In the genomic region with DNA sequence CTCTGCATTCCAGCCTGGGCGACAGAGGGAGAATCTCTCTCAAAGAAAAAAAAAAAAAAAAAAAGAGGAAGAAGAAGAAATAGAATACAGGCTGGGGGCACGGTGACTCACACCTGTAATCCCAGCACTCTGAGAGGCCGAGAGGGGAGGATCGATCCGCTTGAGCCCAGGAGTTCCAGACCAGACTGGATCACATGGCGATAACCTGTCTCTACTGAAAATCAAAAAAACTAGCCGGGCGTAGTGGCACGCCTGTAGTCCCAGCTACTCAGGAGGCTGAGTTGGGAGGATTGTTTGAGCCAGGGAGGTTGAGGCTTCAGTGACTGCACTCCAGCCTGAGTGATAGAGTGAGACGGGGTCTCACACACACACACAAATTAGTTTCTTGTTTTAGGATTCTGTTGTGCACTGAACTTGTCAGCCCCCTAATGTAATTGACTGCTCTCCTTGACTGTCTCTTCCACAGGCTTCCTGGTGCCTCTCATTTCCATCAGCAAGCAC, we compare ENCODE assay signal across 6 cellular contexts. TPM values are rescaled to one million over a fixed set of nuclear protein-coding genes. Genes with fewer than 3 reads are reported as not detected.
DNase-seq lines count a peak whose midpoint lies in the region; ATAC-seq and TF ChIP-seq lines count a peak whose summit lies in the region.

No MANE protein-coding gene starts in this region.

- TF ChIP-seq CTCF in HEK293 (tag by site-specific recombination; IDR thresholded peaks at IDR 0.05), result no peak

- no peak for ATAC-seq in T-helper 17 cell
- no peak for ATAC-seq in HG03097 (IDR thresholded peaks at IDR 0.05; ENCODE audit: low FRiP score, unreplicated experiment)

- H3K4me3 Mint-ChIP-seq in T-helper 17 cell, result peak overlapping the region; percentile 94

- H3K9me3 ChIP-seq in HEK293 (ENCODE audit: control insufficient read depth, insufficient read depth, low read depth, low read length) (no peaks in the 10 kb centered on the region), T-helper 17 cell (ENCODE audit: control insufficient read depth, low read length, poor library complexity, severe bottlenecking) (no peaks in the 10 kb centered on the region)

- peak overlapping the region; percentile 75 for H3K27ac ChIP-seq in HEK293 (ENCODE audit: extremely low read depth, low read depth, low read length)

- DNase-seq in T-helper 17 cell (no peak), islet precursor cell (peak; percentile 79), NCI-H2196 treated with DMSO at 0.1 percent for 48 hours (lab: John Stamatoyannopoulos, UW; ENCODE audit: unreplicated experiment) (no peak), H4 (ENCODE audit: low spot score) (no peak)

- H3K36me3 ChIP-seq in HEK293 (ENCODE audit: control insufficient read depth in 2 of 2, insufficient read depth in 1 of 2, low read length in 2 of 2), result peaks cover 13 to 30% of the 10 kb centered on the region in 2 experiments; a peak in 2 of 3 replicates

- no peaks in the 10 kb centered on the region for H3K4me1 ChIP-seq in HEK293 (ENCODE audit: control insufficient read depth, insufficient read depth, low read length)

- POLR2A ChIA-PET in HEK293 (lab: Yijun Ruan, JAX), result interaction anchor here (0.6 to 3.4 kb wide), 21 partner anchors 9 to 1077 kb away, joined by 3 to 62 read pairs (median 9); a partner anchor contains a TSS

- H3K36me3 Mint-ChIP-seq in T-helper 17 cell (ENCODE audit: low read depth), result peaks cover 2% of the 10 kb centered on the region

- CTCF ChIA-PET in HEK293 (lab: Yijun Ruan, JAX), result interaction anchor here (0.6 to 7.2 kb wide), 30 partner anchors 9 to 400 kb away, joined by 3 to 133 read pairs (median 6); a partner anchor contains a TSS

- H3K4me1 Mint-ChIP-seq in T-helper 17 cell, result peaks cover 42% of the 10 kb centered on the region

- no peaks in the 10 kb centered on the region for H3K27me3 Mint-ChIP-seq in T-helper 17 cell

- peak overlapping the region; percentile 78 for H3K4me3 ChIP-seq in HEK293 (ENCODE audit: low read depth, low read length)

- peak overlapping the region; percentile 99 for H3K27ac Mint-ChIP-seq in T-helper 17 cell

TF ChIP-seq in HEK293, 187 proteins besides CTCF, POLR2A, EP300 and RAD21:
- TF ChIP-seq, protein P1, sequence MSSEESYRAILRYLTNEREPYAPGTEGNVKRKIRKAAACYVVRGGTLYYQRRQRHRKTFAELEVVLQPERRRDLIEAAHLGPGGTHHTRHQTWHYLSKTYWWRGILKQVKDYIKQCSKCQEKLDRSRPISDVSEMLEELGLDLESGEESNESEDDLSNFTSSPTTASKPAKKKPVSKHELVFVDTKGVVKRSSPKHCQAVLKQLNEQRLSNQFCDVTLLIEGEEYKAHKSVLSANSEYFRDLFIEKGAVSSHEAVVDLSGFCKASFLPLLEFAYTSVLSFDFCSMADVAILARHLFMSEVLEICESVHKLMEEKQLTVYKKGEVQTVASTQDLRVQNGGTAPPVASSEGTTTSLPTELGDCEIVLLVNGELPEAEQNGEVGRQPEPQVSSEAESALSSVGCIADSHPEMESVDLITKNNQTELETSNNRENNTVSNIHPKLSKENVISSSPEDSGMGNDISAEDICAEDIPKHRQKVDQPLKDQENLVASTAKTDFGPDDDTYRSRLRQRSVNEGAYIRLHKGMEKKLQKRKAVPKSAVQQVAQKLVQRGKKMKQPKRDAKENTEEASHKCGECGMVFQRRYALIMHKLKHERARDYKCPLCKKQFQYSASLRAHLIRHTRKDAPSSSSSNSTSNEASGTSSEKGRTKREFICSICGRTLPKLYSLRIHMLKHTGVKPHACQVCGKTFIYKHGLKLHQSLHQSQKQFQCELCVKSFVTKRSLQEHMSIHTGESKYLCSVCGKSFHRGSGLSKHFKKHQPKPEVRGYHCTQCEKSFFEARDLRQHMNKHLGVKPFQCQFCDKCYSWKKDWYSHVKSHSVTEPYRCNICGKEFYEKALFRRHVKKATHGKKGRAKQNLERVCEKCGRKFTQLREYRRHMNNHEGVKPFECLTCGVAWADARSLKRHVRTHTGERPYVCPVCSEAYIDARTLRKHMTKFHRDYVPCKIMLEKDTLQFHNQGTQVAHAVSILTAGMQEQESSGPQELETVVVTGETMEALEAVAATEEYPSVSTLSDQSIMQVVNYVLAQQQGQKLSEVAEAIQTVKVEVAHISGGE (tag by site-specific recombination; conservative IDR thresholded peaks at IDR 0.05; ENCODE audit: low read depth), result no peak
- TF ChIP-seq, protein P2, sequence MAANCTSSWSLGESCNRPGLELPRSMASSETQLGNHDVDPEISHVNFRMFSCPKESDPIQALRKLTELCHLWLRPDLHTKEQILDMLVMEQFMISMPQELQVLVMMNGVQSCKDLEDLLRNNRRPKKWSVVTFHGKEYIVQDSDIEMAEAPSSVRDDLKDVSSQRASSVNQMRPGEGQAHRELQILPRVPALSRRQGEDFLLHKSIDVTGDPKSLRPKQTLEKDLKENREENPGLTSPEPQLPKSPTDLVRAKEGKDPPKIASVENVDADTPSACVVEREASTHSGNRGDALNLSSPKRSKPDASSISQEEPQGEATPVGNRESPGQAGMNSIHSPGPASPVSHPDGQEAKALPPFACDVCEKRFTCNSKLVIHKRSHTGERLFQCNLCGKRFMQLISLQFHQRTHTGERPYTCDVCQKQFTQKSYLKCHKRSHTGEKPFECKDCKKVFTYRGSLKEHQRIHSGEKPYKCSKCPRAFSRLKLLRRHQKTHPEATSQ (tag by site-specific recombination; IDR thresholded peaks at IDR 0.05), result no peak
- TF ChIP-seq ZBTB17 (tag by site-specific recombination; IDR thresholded peaks at IDR 0.05) (peak; percentile 86; the same call in 1 of the 2 replicates), ZNF701 (tag by site-specific recombination; IDR thresholded peaks at IDR 0.05) (no peak), ZNF664 (tag by site-specific recombination; IDR thresholded peaks at IDR 0.05) (no peak), ZNF843 (tag by site-specific recombination; IDR thresholded peaks at IDR 0.05) (no peak), ZNF571 (tag by site-specific recombination; IDR thresholded peaks at IDR 0.05) (no peak)
- TF ChIP-seq, protein P3, sequence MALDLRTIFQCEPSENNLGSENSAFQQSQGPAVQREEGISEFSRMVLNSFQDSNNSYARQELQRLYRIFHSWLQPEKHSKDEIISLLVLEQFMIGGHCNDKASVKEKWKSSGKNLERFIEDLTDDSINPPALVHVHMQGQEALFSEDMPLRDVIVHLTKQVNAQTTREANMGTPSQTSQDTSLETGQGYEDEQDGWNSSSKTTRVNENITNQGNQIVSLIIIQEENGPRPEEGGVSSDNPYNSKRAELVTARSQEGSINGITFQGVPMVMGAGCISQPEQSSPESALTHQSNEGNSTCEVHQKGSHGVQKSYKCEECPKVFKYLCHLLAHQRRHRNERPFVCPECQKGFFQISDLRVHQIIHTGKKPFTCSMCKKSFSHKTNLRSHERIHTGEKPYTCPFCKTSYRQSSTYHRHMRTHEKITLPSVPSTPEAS (tag by site-specific recombination; IDR thresholded peaks at IDR 0.05), result 0 out of 2 replicates have a peak, but pooled peaks have one; percentile 4

RNA-seq across cellular contexts. Expression of a gene that starts 1.0 kb away (rescaled TPM):
- total RNA-seq in T-helper 17 cell, result 100 to 1,000 TPM; 106 to 107 TPM
- total RNA-seq in H4 (2014; rRNA removed; shearing (Covaris generic)), result 52.2 and 52.3 TPM in 2 replicates

RNA-seq across cellular contexts. Expression of a gene that starts 10.7 kb away (rescaled TPM):
- total RNA-seq in T-helper 17 cell, result 10 to 100 TPM; 37.0 to 44.0 TPM
- 78.4 and 98.2 TPM in 2 replicates for total RNA-seq in H4 (2014; rRNA removed; shearing (Covaris generic))

RNA-seq across cellular contexts. Expression of a gene that starts 11.2 kb away (rescaled TPM):
- total RNA-seq in T-helper 17 cell, result 10 to 100 TPM; 90.0 to 99.5 TPM
- total RNA-seq in H4 (2014; rRNA removed; shearing (Covaris generic)), result 314 and 338 TPM in 2 replicates

RNA-seq across cellular contexts. Expression of a gene that starts 19.6 kb away (rescaled TPM):
- 1 to 10 TPM; 3.4 to 4.3 TPM for total RNA-seq in T-helper 17 cell
- 0.12 and 0.74 TPM in 2 replicates for total RNA-seq in H4 (2014; rRNA removed; shearing (Covaris generic))

RNA-seq across cellular contexts. Expression of a gene that starts 27.5 kb away (rescaled TPM):
- total RNA-seq in T-helper 17 cell, result 1 to 10 TPM; 4.0 to 5.9 TPM
- 35.6 and 36.7 TPM in 2 replicates for total RNA-seq in H4 (2014; rRNA removed; shearing (Covaris generic))
